In genomic region chr7:1940863-1941262, GRCh38 we compare ENCODE assay signal across 8 cellular contexts.
DNase-seq lines count a peak whose midpoint lies in the region; ATAC-seq and TF ChIP-seq lines count a peak whose summit lies in the region.

No MANE protein-coding gene starts in this region.

- no peaks in the 10 kb centered on the region for H3K27me3 ChIP-seq in upper lobe of left lung

- peaks cover 0 to 5% (median 0%) of the 10 kb centered on the region in 4 donors for H3K36me3 ChIP-seq in upper lobe of left lung

- TF ChIP-seq CTCF in chondrocyte (IDR thresholded peaks at IDR 0.05) (no peak), upper lobe of left lung (IDR thresholded peaks at IDR 0.05) (no peak)

- H3K4me3 Mint-ChIP-seq in activated naive CD4-positive, alpha-beta T cell treated with anti-CD3 and anti-CD28 coated beads for 36 hours, result peak overlapping the region; percentile 87
- H3K4me3 Mint-ChIP-seq in chondrocyte (ENCODE audit: unreplicated experiment), result no peak overlapping the region

- DNase-seq in activated naive CD4-positive, alpha-beta T cell treated with anti-CD3 and anti-CD28 coated beads for 36 hours, result no peak
- DNase-seq in activated naive CD4-positive, alpha-beta T cell treated with Interleukin-2 at 50 U/mL for 16 hours, result no peak
- peak; percentile 74 for DNase-seq in chondrocyte (ENCODE audit: low spot score)
- DNase-seq in upper lobe of left lung, result peak in 1 of 2 donors; percentile 86
- no peak for DNase-seq in DMS79 treated with DMSO at 0.1 percent for 48 hours (lab: John Stamatoyannopoulos, UW)
- no peak for DNase-seq in AG08395 (ENCODE audit: low spot score)
- no peak for DNase-seq in NCI-H1048 (lab: John Stamatoyannopoulos, UW)

- TF ChIP-seq POLR2A in upper lobe of left lung (IDR thresholded peaks at IDR 0.05), result no peak

- H3K36me3 Mint-ChIP-seq in activated naive CD4-positive, alpha-beta T cell treated with anti-CD3 and anti-CD28 coated beads for 36 hours (ENCODE audit: low read depth), result peaks cover 4% of the 10 kb centered on the region
- H3K36me3 Mint-ChIP-seq in chondrocyte (ENCODE audit: low read depth), result peaks cover 2% of the 10 kb centered on the region

- peaks cover 6 to 18% (median 13%) of the 10 kb centered on the region in 4 donors for H3K4me1 ChIP-seq in upper lobe of left lung

- H3K4me1 Mint-ChIP-seq in activated naive CD4-positive, alpha-beta T cell treated with anti-CD3 and anti-CD28 coated beads for 36 hours (ENCODE audit: low read depth), result peaks cover 59% of the 10 kb centered on the region
- H3K4me1 Mint-ChIP-seq in chondrocyte (ENCODE audit: low read depth), result peaks cover 8% of the 10 kb centered on the region

- no peaks in the 10 kb centered on the region for H3K27me3 Mint-ChIP-seq in activated naive CD4-positive, alpha-beta T cell treated with anti-CD3 and anti-CD28 coated beads for 36 hours (ENCODE audit: low read depth)
- H3K27me3 Mint-ChIP-seq in chondrocyte (ENCODE audit: low read depth), result no peaks in the 10 kb centered on the region

- intact Hi-C loops in activated naive CD4-positive, alpha-beta T cell treated with anti-CD3 and anti-CD28 coated beads for 36 hours (cut with micrococcal nuclease), result loop anchor here (1.0 to 5.0 kb wide), 5 partner anchors 15 to 97 kb away; no protein-coding TSS in a partner anchor

- no peak for TF ChIP-seq EP300 in upper lobe of left lung (IDR thresholded peaks at IDR 0.05)

- no peak overlapping the region for H3K4me3 ChIP-seq in upper lobe of left lung

- peak overlapping the region; percentile 50 to 86 (median 60) for H3K27ac ChIP-seq in upper lobe of left lung

- H3K9me3 ChIP-seq in upper lobe of left lung, result no peaks in the 10 kb centered on the region

- peak overlapping the region; percentile 90 for H3K27ac Mint-ChIP-seq in activated naive CD4-positive, alpha-beta T cell treated with anti-CD3 and anti-CD28 coated beads for 36 hours
- H3K27ac Mint-ChIP-seq in chondrocyte (ENCODE audit: unreplicated experiment), result no peak overlapping the region

- CTCF ChIA-PET in activated naive CD4-positive, alpha-beta T cell treated with anti-CD3 and anti-CD28 coated beads for 36 hours (lab: Charles Lee), result no interaction called here

- WGBS in upper lobe of left lung, 2 donors, result 53 to 77% methylated on average over 3 to 16 of the region's 16 CpGs

- no peaks in the 10 kb centered on the region for H3K9me3 Mint-ChIP-seq in activated naive CD4-positive, alpha-beta T cell treated with anti-CD3 and anti-CD28 coated beads for 36 hours
- H3K9me3 Mint-ChIP-seq in chondrocyte (ENCODE audit: low read depth), result no peaks in the 10 kb centered on the region

- peak; percentile 28 for ATAC-seq in HG03432 (IDR thresholded peaks at IDR 0.05; ENCODE audit: unreplicated experiment)
- peak in 1 of 2 donors; percentile 4 for ATAC-seq in upper lobe of left lung (ENCODE audit: low FRiP score in 2 of 2)
